In genomic region chr1:53562983-53563379, GRCh38 we compare ENCODE assay signal across 17 cellular contexts.
"Had no signal": no experiment of that assay in that cellular context is flagged by ENCODE, and none has a peak within 500 bp of the region (broad histone marks: within the 10 kb centered on the region; RNA-seq: fewer than 3 reads in every experiment).

No MANE protein-coding gene starts in this region.

- H3K27me3 ChIP-seq: dorsolateral prefrontal cortex, gastrocnemius medialis, testis, tibial nerve, vagina had no signal

- H3K27ac ChIP-seq: dorsolateral prefrontal cortex, gastrocnemius medialis, heart right ventricle, testis, tibial nerve, upper lobe of right lung, vagina had no signal

- H3K4me1 Mint-ChIP-seq: stimulated activated memory B cell treated with anti-CD40 and anti-IgM and Interleukin-4, amounts not matched to agents 10 μg/mL and 1 μg/mL and 100 μg/mL, for 72 hours had no signal

- H3K4me3 ChIP-seq: dorsolateral prefrontal cortex, gastrocnemius medialis, heart right ventricle, smooth muscle cell, testis, tibial nerve, upper lobe of right lung, vagina had no signal

- H3K36me3 Mint-ChIP-seq: stimulated activated memory B cell treated with anti-CD40 and anti-IgM and Interleukin-4, amounts not matched to agents 10 μg/mL and 1 μg/mL and 100 μg/mL, for 72 hours had no signal

- DNase-seq: cortex of kidney; effector CD8-positive, alpha-beta T cell; heart right ventricle; hypothalamus; kidney glomerular epithelial cell; mesendoderm; occipital lobe; stimulated activated CD4-positive, alpha-beta T cell treated with anti-CD3 and anti-CD28 coated beads, Interleukin-4, amount 100 ng/mL, for 1 hour; testis had no signal

- H3K4me1 ChIP-seq: gastrocnemius medialis, heart right ventricle, testis, tibial nerve, upper lobe of right lung, vagina had no signal

- H3K27ac Mint-ChIP-seq: stimulated activated memory B cell treated with anti-CD40 and anti-IgM and Interleukin-4, amounts not matched to agents 10 μg/mL and 1 μg/mL and 100 μg/mL, for 72 hours had no signal

- H3K4me3 Mint-ChIP-seq: stimulated activated memory B cell treated with anti-CD40 and anti-IgM and Interleukin-4, amounts not matched to agents 10 μg/mL and 1 μg/mL and 100 μg/mL, for 72 hours had no signal

- H3K4me2 ChIP-seq: smooth muscle cell had no signal

- ATAC-seq: gastrocnemius medialis, heart right ventricle, right cardiac atrium, upper lobe of right lung had no signal

- H3K36me3 ChIP-seq: gastrocnemius medialis, heart right ventricle, tibial nerve, upper lobe of right lung, vagina had no signal

- H3K9me3 ChIP-seq: gastrocnemius medialis, testis, upper lobe of right lung, vagina had no signal
